22 cellular contexts compared by ENCODE assay signal in the genomic region with DNA sequence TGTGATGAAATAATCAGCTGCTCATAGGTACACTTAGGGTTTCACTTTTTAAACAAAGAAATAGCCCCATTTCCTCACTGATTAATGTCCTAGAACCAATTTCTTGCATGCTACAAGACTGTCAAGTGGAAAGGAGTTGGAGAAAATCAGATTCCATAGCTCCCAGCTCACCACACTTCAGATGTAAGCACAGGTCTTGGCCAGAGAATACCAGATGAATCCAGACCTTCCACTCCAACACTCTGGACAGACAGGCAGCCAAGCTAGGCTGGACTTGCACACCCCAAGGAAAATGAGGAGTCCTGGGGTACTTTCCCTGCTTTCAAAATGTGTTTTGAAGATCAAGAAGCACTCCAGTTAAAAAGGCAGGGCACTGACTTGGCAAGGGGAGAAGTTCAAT.
DNase-seq lines count a peak whose midpoint lies in the region; ATAC-seq and TF ChIP-seq lines count a peak whose summit lies in the region.
"Had no signal": no experiment of that assay in that cellular context is flagged by ENCODE, and none has a peak within 500 bp of the region (broad histone marks: within the 10 kb centered on the region; RNA-seq: fewer than 3 reads in every experiment).

No MANE protein-coding gene starts in this region.

- no peak for ATAC-seq in lung (ENCODE audit: insufficient read depth, low FRiP score)
- ATAC-seq: CD8-positive, alpha-beta T cell; gastroesophageal sphincter; HCT116; K562; naive thymus-derived CD8-positive, alpha-beta T cell had no signal

- H3K36me3 ChIP-seq in lung (ENCODE audit: control insufficient read depth in 2 of 2, insufficient read depth in 2 of 2, low read length in 2 of 2) (peaks cover 0 to 4% of the 10 kb centered on the region in 2 donors), thyroid gland (no peaks in the 10 kb centered on the region)
- H3K36me3 ChIP-seq: gastroesophageal sphincter, ovary, suprapubic skin had no signal

- peak; percentile 29 for DNase-seq in DMS53 (lab: John Stamatoyannopoulos, UW)
- no peak for DNase-seq in DMS53 treated with DMSO at 0.1 percent for 48 hours (lab: John Stamatoyannopoulos, UW; ENCODE audit: unreplicated experiment)
- DNase-seq in epithelial cell of proximal tubule (ENCODE audit: low read depth), result peak; percentile 46
- no peak for DNase-seq in lung (ENCODE audit: low spot score)
- DNase-seq in thyroid gland, result peak; percentile 82 to 86
- no peak for DNase-seq in activated CD4-positive, alpha-beta T cell treated with anti-CD3 and anti-CD28 coated beads for 4 hours
- no peak for DNase-seq in NCI-H1417 treated with DMSO at 0.1 percent for 48 hours (lab: John Stamatoyannopoulos, UW)
- no peak for DNase-seq in iPS-NIHi7 (ENCODE audit: extremely low spot score)
- DNase-seq: activated CD4-positive, alpha-beta memory T cell treated with anti-CD3 and anti-CD28 coated beads, Interleukin-2, amount 10 ng/mL, durations not matched to agents 7 days and 5 days; activated T-cell treated with anti-CD3 and anti-CD28 coated beads for 4 hours; CD8-positive, alpha-beta T cell; DMS153; erythroblast; naive thymus-derived CD8-positive, alpha-beta T cell; NCI-H187; ovary; T-helper 9 cell had no signal

- H3K27me3 ChIP-seq in lung (ENCODE audit: control insufficient read depth, insufficient read depth), result no peaks in the 10 kb centered on the region
- no peaks in the 10 kb centered on the region for H3K27me3 ChIP-seq in thyroid gland
- H3K27me3 ChIP-seq: gastroesophageal sphincter, ovary, suprapubic skin had no signal

- TF ChIP-seq CTCF in epithelial cell of proximal tubule (conservative IDR thresholded peaks at IDR 0.05; ENCODE audit: low read depth, low read length) (no peak), lung (IDR thresholded peaks at IDR 0.05; ENCODE audit: control extremely low read depth, extremely low read depth) (no peak), thyroid gland (IDR thresholded peaks at IDR 0.05) (no peak)

- peak in 1 of 2 donors; percentile 17 for TF ChIP-seq POLR2A in thyroid gland (IDR thresholded peaks at IDR 0.05)

- intact Hi-C loops in thyroid gland (cut with DNase I), result no loop called here

- H3K4me1 ChIP-seq in lung (ENCODE audit: control insufficient read depth in 2 of 2, insufficient read depth in 2 of 2, low read length in 2 of 2), result peaks cover 4 to 10% of the 10 kb centered on the region in 2 donors
- H3K4me1 ChIP-seq in thyroid gland, result peaks cover 34 to 61% of the 10 kb centered on the region in 2 donors
- H3K4me1 ChIP-seq: suprapubic skin had no signal

- H3K27ac ChIP-seq in lung (ENCODE audit: low read depth in 1 of 2, low read length in 1 of 2) (peak overlapping the region; percentile 23 to 51), thyroid gland (peak overlapping the region; percentile 91 to 94 (median 93))
- H3K27ac ChIP-seq: 22Rv1, gastroesophageal sphincter, suprapubic skin had no signal

- H3K4me3 ChIP-seq in epithelial cell of proximal tubule (ENCODE audit: low read depth, low read length) (no peak overlapping the region), lung (no peak overlapping the region), thyroid gland (replicated peaks in 1 of 3) (no peak overlapping the region)
- H3K4me3 ChIP-seq: gastroesophageal sphincter, K562, ovary, suprapubic skin had no signal

- no peaks in the 10 kb centered on the region for H3K9me3 ChIP-seq in lung (ENCODE audit: control insufficient read depth in 2 of 2, insufficient read depth in 1 of 2, low read length in 1 of 2)
- no peaks in the 10 kb centered on the region for H3K9me3 ChIP-seq in thyroid gland
- H3K9me3 ChIP-seq: gastroesophageal sphincter, ovary, suprapubic skin had no signal

Comparison
In these comparisons a context has a peak if more than half of its experiments do, and no peak if none do; other contexts are left out.
1. DNase-seq: peak in DMS53 (single experiment), epithelial cell of proximal tubule (single experiment) and thyroid gland (2 of 2); none in DMS53 treated with DMSO at 0.1 percent for 48 hours (single experiment), lung (single experiment), activated CD4-positive, alpha-beta T cell treated with anti-CD3 and anti-CD28 coated beads for 4 hours (0 of 2), NCI-H1417 treated with DMSO at 0.1 percent for 48 hours (single experiment) and iPS-NIHi7 (single experiment).